ENCODE assay signal across 1 cellular context in the genomic region with DNA sequence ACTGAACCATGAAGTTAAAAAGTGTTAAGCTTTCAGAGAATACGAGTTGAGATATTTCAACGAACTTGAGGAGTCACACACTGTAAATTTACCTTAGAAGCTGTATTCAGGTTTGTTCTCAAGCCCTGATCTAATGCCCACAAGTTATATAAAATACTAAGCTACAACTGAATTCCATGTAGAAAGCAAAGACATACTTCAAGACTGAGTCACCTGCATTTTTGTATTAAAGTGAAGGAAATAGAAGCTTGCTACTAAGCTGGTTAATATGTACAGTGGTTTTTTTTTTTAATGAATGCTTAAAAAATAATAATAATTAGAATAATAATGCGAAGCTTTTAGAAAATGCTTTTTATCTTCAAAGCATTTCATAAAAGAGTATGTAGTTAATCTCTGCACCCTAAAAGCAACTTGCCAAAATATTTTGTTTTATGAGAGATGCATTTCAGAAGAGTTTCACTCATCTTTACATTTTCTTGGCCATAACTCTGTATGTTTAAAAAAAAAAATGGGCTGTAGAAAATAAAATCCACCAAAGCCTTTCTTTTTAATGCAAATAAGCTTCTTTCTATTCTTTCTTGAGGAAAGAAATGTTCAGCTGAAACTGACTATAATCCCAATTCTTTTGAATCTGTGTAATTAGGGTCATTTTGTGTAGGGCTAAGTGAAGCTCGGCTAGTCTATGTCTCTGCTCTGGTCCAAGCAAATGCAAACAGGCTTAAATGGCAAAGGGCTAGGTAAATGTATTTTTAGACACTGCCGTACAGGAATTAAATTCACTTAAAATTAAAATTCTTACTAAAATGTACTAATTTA.
TF ChIP-seq lines count a peak whose summit lies in the region.

No MANE protein-coding gene starts in this region.

TF ChIP-seq in GM23338, 12 proteins besides CTCF, POLR2A, EP300 and RAD21 (continued from another document):
- TF ChIP-seq STAT1 (IDR thresholded peaks at IDR 0.05; ENCODE audit: unreplicated experiment) = no peak
- TF ChIP-seq POLR2AphosphoS5 (IDR thresholded peaks at IDR 0.05; ENCODE audit: low read depth) = no peak
- TF ChIP-seq ZNF331 (CRISPR knock-in tag; IDR thresholded peaks at IDR 0.05; ENCODE audit: low read depth) = no peak
- TF ChIP-seq, protein P1, sequence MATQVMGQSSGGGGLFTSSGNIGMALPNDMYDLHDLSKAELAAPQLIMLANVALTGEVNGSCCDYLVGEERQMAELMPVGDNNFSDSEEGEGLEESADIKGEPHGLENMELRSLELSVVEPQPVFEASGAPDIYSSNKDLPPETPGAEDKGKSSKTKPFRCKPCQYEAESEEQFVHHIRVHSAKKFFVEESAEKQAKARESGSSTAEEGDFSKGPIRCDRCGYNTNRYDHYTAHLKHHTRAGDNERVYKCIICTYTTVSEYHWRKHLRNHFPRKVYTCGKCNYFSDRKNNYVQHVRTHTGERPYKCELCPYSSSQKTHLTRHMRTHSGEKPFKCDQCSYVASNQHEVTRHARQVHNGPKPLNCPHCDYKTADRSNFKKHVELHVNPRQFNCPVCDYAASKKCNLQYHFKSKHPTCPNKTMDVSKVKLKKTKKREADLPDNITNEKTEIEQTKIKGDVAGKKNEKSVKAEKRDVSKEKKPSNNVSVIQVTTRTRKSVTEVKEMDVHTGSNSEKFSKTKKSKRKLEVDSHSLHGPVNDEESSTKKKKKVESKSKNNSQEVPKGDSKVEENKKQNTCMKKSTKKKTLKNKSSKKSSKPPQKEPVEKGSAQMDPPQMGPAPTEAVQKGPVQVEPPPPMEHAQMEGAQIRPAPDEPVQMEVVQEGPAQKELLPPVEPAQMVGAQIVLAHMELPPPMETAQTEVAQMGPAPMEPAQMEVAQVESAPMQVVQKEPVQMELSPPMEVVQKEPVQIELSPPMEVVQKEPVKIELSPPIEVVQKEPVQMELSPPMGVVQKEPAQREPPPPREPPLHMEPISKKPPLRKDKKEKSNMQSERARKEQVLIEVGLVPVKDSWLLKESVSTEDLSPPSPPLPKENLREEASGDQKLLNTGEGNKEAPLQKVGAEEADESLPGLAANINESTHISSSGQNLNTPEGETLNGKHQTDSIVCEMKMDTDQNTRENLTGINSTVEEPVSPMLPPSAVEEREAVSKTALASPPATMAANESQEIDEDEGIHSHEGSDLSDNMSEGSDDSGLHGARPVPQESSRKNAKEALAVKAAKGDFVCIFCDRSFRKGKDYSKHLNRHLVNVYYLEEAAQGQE (IDR thresholded peaks at IDR 0.05; ENCODE audit: unreplicated experiment) = no peak
- TF ChIP-seq NANOG (IDR thresholded peaks at IDR 0.05; ENCODE audit: borderline replicate concordance) = no peak
- TF ChIP-seq ETS1 (IDR thresholded peaks at IDR 0.05) = no peak
- no peak for TF ChIP-seq ZNF114 (CRISPR knock-in tag; IDR thresholded peaks at IDR 0.05)
- no peak for TF ChIP-seq JUNB (IDR thresholded peaks at IDR 0.05; ENCODE audit: unreplicated experiment)
- TF ChIP-seq CREB1 (CRISPR knock-in tag; IDR thresholded peaks at IDR 0.05; ENCODE audit: low read depth) = no peak
